Comparison of ENCODE assay signal across 25 cellular contexts in the genomic region with DNA sequence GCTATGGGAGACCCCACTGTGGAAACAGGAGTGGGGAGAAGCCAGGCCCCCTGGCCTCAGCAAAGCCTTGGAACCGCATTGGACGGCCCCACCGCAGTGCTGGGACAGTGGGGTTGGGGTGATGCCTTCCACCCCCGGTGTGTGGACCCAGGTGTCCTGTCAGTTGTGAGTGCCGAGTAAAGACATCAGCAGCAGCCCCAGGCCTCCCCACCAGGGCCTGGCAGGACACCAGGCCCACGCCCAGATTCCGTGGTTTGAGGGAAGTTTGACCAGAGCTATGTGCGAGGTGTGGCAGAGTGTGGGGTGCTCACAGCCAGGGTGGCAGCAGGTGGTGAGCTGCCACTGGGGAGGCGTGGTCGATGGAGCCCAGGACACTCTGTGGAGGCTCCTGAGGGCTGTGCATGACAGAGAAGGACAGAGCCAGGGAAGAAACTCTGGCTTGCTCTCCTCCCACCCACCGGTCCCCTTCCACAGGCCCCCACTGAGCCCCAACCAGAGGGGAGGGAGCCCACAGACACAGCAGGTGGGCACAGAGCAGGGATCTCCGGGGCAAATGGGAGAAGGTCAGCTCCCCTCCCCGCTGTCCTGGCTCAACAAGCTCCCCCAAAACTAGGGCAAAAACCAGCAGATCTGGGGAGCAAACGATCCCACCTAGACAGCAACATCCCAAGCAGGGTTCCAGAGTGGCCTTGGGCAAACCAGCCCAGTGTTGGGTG.
A peak's percentile ranks its signal among the peaks of the same experiment; 100 is the strongest.
DNase-seq lines count a peak whose midpoint lies in the region; ATAC-seq, FAIRE-seq and TF ChIP-seq lines count a peak whose summit lies in the region.
"Had no signal": no experiment of that assay in that cellular context is flagged by ENCODE, and none has a peak within 500 bp of the region (broad histone marks: within the 10 kb centered on the region; RNA-seq: fewer than 3 reads in every experiment).

No MANE protein-coding gene starts in this region.

- 0 out of 2 replicates have a peak, but pooled peaks cover 6% of the 10 kb centered on the region for H3K9me3 Mint-ChIP-seq in WTC11
- H3K9me3 Mint-ChIP-seq in activated CD8-positive, alpha-beta T cell treated with anti-CD3 and anti-CD28 coated beads, Interleukin-2, amount 10 ng/mL, durations not matched to agents 7 days and 5 days (ENCODE audit: insufficient read depth), result no peaks in the 10 kb centered on the region
- H3K9me3 Mint-ChIP-seq: CD8-positive, alpha-beta memory T cell; T-cell; type B pancreatic cell had no signal

- peaks cover 97% of the 10 kb centered on the region for H3K27me3 ChIP-seq in WERI-Rb-1 (ENCODE audit: insufficient read depth, low read depth, severe bottlenecking)

- no peaks in the 10 kb centered on the region for H3K36me3 ChIP-seq in WERI-Rb-1
- H3K36me3 ChIP-seq: stomach had no signal

- no peak for TF ChIP-seq CTCF in WTC11 (IDR thresholded peaks at IDR 0.05)
- TF ChIP-seq CTCF in WERI-Rb-1 (IDR thresholded peaks at IDR 0.05; ENCODE audit: low read depth, low read length), result no peak

- H3K27ac Mint-ChIP-seq in WTC11, result no peak overlapping the region
- H3K27ac Mint-ChIP-seq in activated CD8-positive, alpha-beta T cell treated with anti-CD3 and anti-CD28 coated beads, Interleukin-2, amount 10 ng/mL, durations not matched to agents 7 days and 5 days, result no peak overlapping the region
- H3K27ac Mint-ChIP-seq: activated CD4-positive, alpha-beta T cell treated with anti-CD3 and anti-CD28 coated beads for 36 hours; CD8-positive, alpha-beta memory T cell; nephron progenitor cell; progenitor cell of endocrine pancreas; T-cell; type B pancreatic cell had no signal

- no peak overlapping the region for H3K4me3 Mint-ChIP-seq in WTC11
- H3K4me3 Mint-ChIP-seq in activated CD8-positive, alpha-beta T cell treated with anti-CD3 and anti-CD28 coated beads, Interleukin-2, amount 10 ng/mL, durations not matched to agents 7 days and 5 days, result no peak overlapping the region
- H3K4me3 Mint-ChIP-seq: activated CD4-positive, alpha-beta T cell treated with anti-CD3 and anti-CD28 coated beads for 36 hours; CD8-positive, alpha-beta memory T cell; nephron progenitor cell; T-cell; type B pancreatic cell had no signal

- DNase-seq in H54 (ENCODE audit: insufficient read length, low spot score) (peak; percentile 23), LoVo (ENCODE audit: low spot score) (peak; percentile 67), renal cortical epithelial cell (ENCODE audit: low read depth) (peak; percentile 28), WTC11 (ENCODE audit: low spot score) (no peak), activated T-cell treated with anti-CD3 and anti-CD28 coated beads for 4 hours (no peak), WERI-Rb-1 (no peak)
- no peak for DNase-seq in activated CD8-positive, alpha-beta T cell treated with anti-CD3 and anti-CD28 coated beads, Interleukin-2, amount 10 ng/mL, durations not matched to agents 7 days and 5 days
- DNase-seq: activated CD4-positive, alpha-beta T cell treated with anti-CD3 and anti-CD28 coated beads for 36 hours; activated gamma-delta T cell; erythroblast; kidney glomerular epithelial cell; midbrain; NCI-H1105 treated with DMSO at 0.1 percent for 48 hours; NCI-H2081; NCI-H446 treated with DMSO at 0.1 percent for 48 hours; nephron progenitor cell; SIG-M5; stimulated activated CD4-positive, alpha-beta T cell treated with anti-CD3 and anti-CD28 coated beads, Interleukin-4, amount 100 ng/mL, for 4 hours; stomach; T-cell had no signal

- no peaks in the 10 kb centered on the region for H3K9me3 ChIP-seq in WERI-Rb-1 (ENCODE audit: severe bottlenecking)
- H3K9me3 ChIP-seq: stomach had no signal

- H3K27me3 Mint-ChIP-seq in WTC11 (ENCODE audit: low read depth), result no peaks in the 10 kb centered on the region
- no peaks in the 10 kb centered on the region for H3K27me3 Mint-ChIP-seq in activated CD8-positive, alpha-beta T cell treated with anti-CD3 and anti-CD28 coated beads, Interleukin-2, amount 10 ng/mL, durations not matched to agents 7 days and 5 days (ENCODE audit: low read depth)

- peak; percentile 30 for ATAC-seq in esophagus mucosa
- ATAC-seq in WTC11, result no peak
- no peak for ATAC-seq in activated CD8-positive, alpha-beta T cell treated with anti-CD3 and anti-CD28 coated beads, Interleukin-2, amount 10 ng/mL, durations not matched to agents 7 days and 5 days
- ATAC-seq: activated CD4-positive, alpha-beta T cell treated with anti-CD3 and anti-CD28 coated beads for 36 hours; T-cell had no signal

- CTCF ChIA-PET in WTC11 (lab: Charles Lee), result no interaction called here
- CTCF ChIA-PET in activated CD8-positive, alpha-beta T cell treated with anti-CD3 and anti-CD28 coated beads, Interleukin-2, amount 10 ng/mL, durations not matched to agents 7 days and 5 days (lab: Charles Lee), result no interaction called here

- H3K4me3 ChIP-seq in WERI-Rb-1 (ENCODE audit: low read depth, low read length), result no peak overlapping the region
- H3K4me3 ChIP-seq: stomach had no signal

- POLR2A ChIA-PET in WTC11 (lab: Charles Lee), result no interaction called here
- POLR2A ChIA-PET in activated CD8-positive, alpha-beta T cell treated with anti-CD3 and anti-CD28 coated beads, Interleukin-2, amount 10 ng/mL, durations not matched to agents 7 days and 5 days (lab: Charles Lee), result no interaction called here

- no peak overlapping the region for H3K27ac ChIP-seq in WERI-Rb-1
- H3K27ac ChIP-seq: stomach had no signal

- H3K4me1 Mint-ChIP-seq in WTC11, result no peaks in the 10 kb centered on the region
- no peaks in the 10 kb centered on the region for H3K4me1 Mint-ChIP-seq in activated CD8-positive, alpha-beta T cell treated with anti-CD3 and anti-CD28 coated beads, Interleukin-2, amount 10 ng/mL, durations not matched to agents 7 days and 5 days (ENCODE audit: low read depth)
- H3K4me1 Mint-ChIP-seq: activated CD4-positive, alpha-beta T cell treated with anti-CD3 and anti-CD28 coated beads for 36 hours; CD8-positive, alpha-beta memory T cell; T-cell had no signal

- H3K36me3 Mint-ChIP-seq in WTC11, result no peaks in the 10 kb centered on the region
- no peaks in the 10 kb centered on the region for H3K36me3 Mint-ChIP-seq in activated CD8-positive, alpha-beta T cell treated with anti-CD3 and anti-CD28 coated beads, Interleukin-2, amount 10 ng/mL, durations not matched to agents 7 days and 5 days (ENCODE audit: low read depth)
- H3K36me3 Mint-ChIP-seq: CD8-positive, alpha-beta memory T cell; T-cell; type B pancreatic cell had no signal

- FAIRE-seq in H54 (lab: Jason Lieb, UNC), result no peak
- FAIRE-seq: TTC549 had no signal

- no peak for TF ChIP-seq POLR2A in H54 (IDR thresholded peaks at IDR 0.05; ENCODE audit: low read depth, low read length)

TF ChIP-seq in WTC11, 78 proteins besides CTCF, POLR2A, EP300 and RAD21:
- TF ChIP-seq, protein P1, sequence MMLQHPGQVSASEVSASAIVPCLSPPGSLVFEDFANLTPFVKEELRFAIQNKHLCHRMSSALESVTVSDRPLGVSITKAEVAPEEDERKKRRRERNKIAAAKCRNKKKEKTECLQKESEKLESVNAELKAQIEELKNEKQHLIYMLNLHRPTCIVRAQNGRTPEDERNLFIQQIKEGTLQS (CRISPR knock-in tag; conservative IDR thresholded peaks at IDR 0.05), result no peak
- no peak for TF ChIP-seq NR2C2 (CRISPR knock-in tag; IDR thresholded peaks at IDR 0.05)
- no peak for TF ChIP-seq MYBL2 (CRISPR knock-in tag; IDR thresholded peaks at IDR 0.05)
- TF ChIP-seq, protein P2, sequence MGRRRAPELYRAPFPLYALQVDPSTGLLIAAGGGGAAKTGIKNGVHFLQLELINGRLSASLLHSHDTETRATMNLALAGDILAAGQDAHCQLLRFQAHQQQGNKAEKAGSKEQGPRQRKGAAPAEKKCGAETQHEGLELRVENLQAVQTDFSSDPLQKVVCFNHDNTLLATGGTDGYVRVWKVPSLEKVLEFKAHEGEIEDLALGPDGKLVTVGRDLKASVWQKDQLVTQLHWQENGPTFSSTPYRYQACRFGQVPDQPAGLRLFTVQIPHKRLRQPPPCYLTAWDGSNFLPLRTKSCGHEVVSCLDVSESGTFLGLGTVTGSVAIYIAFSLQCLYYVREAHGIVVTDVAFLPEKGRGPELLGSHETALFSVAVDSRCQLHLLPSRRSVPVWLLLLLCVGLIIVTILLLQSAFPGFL (CRISPR knock-in tag; IDR thresholded peaks at IDR 0.05; ENCODE audit: borderline replicate concordance), result no peak
- no peak for TF ChIP-seq ATF1 (CRISPR knock-in tag; IDR thresholded peaks at IDR 0.05)
- TF ChIP-seq, protein P3, sequence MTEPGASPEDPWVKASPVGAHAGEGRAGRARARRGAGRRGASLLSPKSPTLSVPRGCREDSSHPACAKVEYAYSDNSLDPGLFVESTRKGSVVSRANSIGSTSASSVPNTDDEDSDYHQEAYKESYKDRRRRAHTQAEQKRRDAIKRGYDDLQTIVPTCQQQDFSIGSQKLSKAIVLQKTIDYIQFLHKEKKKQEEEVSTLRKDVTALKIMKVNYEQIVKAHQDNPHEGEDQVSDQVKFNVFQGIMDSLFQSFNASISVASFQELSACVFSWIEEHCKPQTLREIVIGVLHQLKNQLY (CRISPR knock-in tag; IDR thresholded peaks at IDR 0.05), result no peak
- no peak for TF ChIP-seq ZNF263 (CRISPR knock-in tag; IDR thresholded peaks at IDR 0.05; ENCODE audit: low read depth)
- TF ChIP-seq, protein P4, sequence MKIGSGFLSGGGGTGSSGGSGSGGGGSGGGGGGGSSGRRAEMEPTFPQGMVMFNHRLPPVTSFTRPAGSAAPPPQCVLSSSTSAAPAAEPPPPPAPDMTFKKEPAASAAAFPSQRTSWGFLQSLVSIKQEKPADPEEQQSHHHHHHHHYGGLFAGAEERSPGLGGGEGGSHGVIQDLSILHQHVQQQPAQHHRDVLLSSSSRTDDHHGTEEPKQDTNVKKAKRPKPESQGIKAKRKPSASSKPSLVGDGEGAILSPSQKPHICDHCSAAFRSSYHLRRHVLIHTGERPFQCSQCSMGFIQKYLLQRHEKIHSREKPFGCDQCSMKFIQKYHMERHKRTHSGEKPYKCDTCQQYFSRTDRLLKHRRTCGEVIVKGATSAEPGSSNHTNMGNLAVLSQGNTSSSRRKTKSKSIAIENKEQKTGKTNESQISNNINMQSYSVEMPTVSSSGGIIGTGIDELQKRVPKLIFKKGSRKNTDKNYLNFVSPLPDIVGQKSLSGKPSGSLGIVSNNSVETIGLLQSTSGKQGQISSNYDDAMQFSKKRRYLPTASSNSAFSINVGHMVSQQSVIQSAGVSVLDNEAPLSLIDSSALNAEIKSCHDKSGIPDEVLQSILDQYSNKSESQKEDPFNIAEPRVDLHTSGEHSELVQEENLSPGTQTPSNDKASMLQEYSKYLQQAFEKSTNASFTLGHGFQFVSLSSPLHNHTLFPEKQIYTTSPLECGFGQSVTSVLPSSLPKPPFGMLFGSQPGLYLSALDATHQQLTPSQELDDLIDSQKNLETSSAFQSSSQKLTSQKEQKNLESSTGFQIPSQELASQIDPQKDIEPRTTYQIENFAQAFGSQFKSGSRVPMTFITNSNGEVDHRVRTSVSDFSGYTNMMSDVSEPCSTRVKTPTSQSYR (CRISPR knock-in tag; IDR thresholded peaks at IDR 0.05), result no peak

Comparison
In these comparisons a context has a peak if more than half of its experiments do, and no peak if none do; other contexts are left out.
1. DNase-seq: peak in H54 (single experiment), LoVo (single experiment) and renal cortical epithelial cell (single experiment); none in WTC11 (single experiment), activated T-cell treated with anti-CD3 and anti-CD28 coated beads for 4 hours (single experiment), activated CD8-positive, alpha-beta T cell treated with anti-CD3 and anti-CD28 coated beads, Interleukin-2, amount 10 ng/mL, durations not matched to agents 7 days and 5 days (single experiment) and WERI-Rb-1 (single experiment).